Comparison of ENCODE assay signal across 16 cellular contexts in genomic region chr2:107108556-107108955, GRCh38.
DNase-seq lines count a peak whose midpoint lies in the region; ATAC-seq and TF ChIP-seq lines count a peak whose summit lies in the region.
"Had no signal": no experiment of that assay in that cellular context is flagged by ENCODE, and none has a peak within 500 bp of the region (broad histone marks: within the 10 kb centered on the region; RNA-seq: fewer than 3 reads in every experiment).

No MANE protein-coding gene starts in this region.

- H3K27ac ChIP-seq in VCaP = peak overlapping the region; percentile 6; the same call in 1 of the 2 replicates

- H3K4me1 Mint-ChIP-seq in HFFc6 (ENCODE audit: low read depth) = peaks cover 17% of the 10 kb centered on the region; the same call in 1 of the 2 replicates
- H3K4me1 Mint-ChIP-seq in activated T-cell treated with anti-CD3 and anti-CD28 coated beads, Interleukin-2, amount 50 U/mL, for 72 hours (ENCODE audit: low read depth) = no peaks in the 10 kb centered on the region
- H3K4me1 Mint-ChIP-seq: CD4-positive, alpha-beta memory T cell had no signal

- H3K4me3 ChIP-seq in skeletal muscle cell (ENCODE audit: low read depth, low read length) = no peak overlapping the region
- H3K4me3 ChIP-seq: HAP-1, K562 had no signal

- H3K36me3 Mint-ChIP-seq in HFFc6 (ENCODE audit: low read depth) = no peaks in the 10 kb centered on the region
- no peaks in the 10 kb centered on the region for H3K36me3 Mint-ChIP-seq in activated T-cell treated with anti-CD3 and anti-CD28 coated beads, Interleukin-2, amount 50 U/mL, for 72 hours (ENCODE audit: insufficient read depth in 2 of 2)
- H3K36me3 Mint-ChIP-seq: CD4-positive, alpha-beta memory T cell had no signal

- TF ChIP-seq CTCF in HFFc6 (IDR thresholded peaks at IDR 0.05) (no peak), VCaP (conservative IDR thresholded peaks at IDR 0.05) (no peak)

- DNase-seq in HFFc6 (peak; percentile 75), skeletal muscle cell (ENCODE audit: low read depth) (peak; percentile 1), Right ventricle myocardium superior (no peak), NCI-H2227 treated with DMSO at 0.1 percent for 48 hours (lab: John Stamatoyannopoulos, UW) (no peak)
- no peak for DNase-seq in activated T-cell treated with anti-CD3 and anti-CD28 coated beads, Interleukin-2, amount 50 U/mL, for 72 hours
- DNase-seq: ACHN; BE2C; CD4-positive, alpha-beta memory T cell; NCI-H1436 treated with DMSO at 0.1 percent for 48 hours; NCI-H2081; NCI-H526 treated with DMSO at 0.1 percent for 48 hours had no signal

- H3K4me3 Mint-ChIP-seq in HFFc6 = no peak overlapping the region
- no peak overlapping the region for H3K4me3 Mint-ChIP-seq in activated T-cell treated with anti-CD3 and anti-CD28 coated beads, Interleukin-2, amount 50 U/mL, for 72 hours
- H3K4me3 Mint-ChIP-seq: CD4-positive, alpha-beta memory T cell had no signal

- intact Hi-C loops in Right ventricle myocardium superior (cut with DNase I) = no loop called here

- peaks cover 1% of the 10 kb centered on the region; the same call in 1 of the 2 replicates for H3K27me3 Mint-ChIP-seq in HFFc6 (ENCODE audit: insufficient read depth)
- H3K27me3 Mint-ChIP-seq in activated T-cell treated with anti-CD3 and anti-CD28 coated beads, Interleukin-2, amount 50 U/mL, for 72 hours (ENCODE audit: low read depth) = no peaks in the 10 kb centered on the region
- H3K27me3 Mint-ChIP-seq: CD4-positive, alpha-beta memory T cell had no signal

- ATAC-seq in esophagus mucosa (peak; percentile 78), GM19397 (IDR thresholded peaks at IDR 0.05; ENCODE audit: unreplicated experiment) (no peak), Right ventricle myocardium superior (ENCODE audit: poor library complexity) (no peak)
- no peak for ATAC-seq in activated T-cell treated with anti-CD3 and anti-CD28 coated beads, Interleukin-2, amount 50 U/mL, for 72 hours (replicated peaks in 1 of 2)
- ATAC-seq: K562 had no signal

- H3K27ac Mint-ChIP-seq in HFFc6 = no peak overlapping the region
- H3K27ac Mint-ChIP-seq in activated T-cell treated with anti-CD3 and anti-CD28 coated beads, Interleukin-2, amount 50 U/mL, for 72 hours = no peak overlapping the region

- H3K9me3 Mint-ChIP-seq in HFFc6 = no peaks in the 10 kb centered on the region
- H3K9me3 Mint-ChIP-seq in activated T-cell treated with anti-CD3 and anti-CD28 coated beads, Interleukin-2, amount 50 U/mL, for 72 hours = peaks cover 4 to 10% of the 10 kb centered on the region in 2 donors

Comparison
In these comparisons a context has a peak if more than half of its experiments do, and no peak if none do; other contexts are left out.
1. DNase-seq: peak in HFFc6 (single experiment) and skeletal muscle cell (single experiment); none in activated T-cell treated with anti-CD3 and anti-CD28 coated beads, Interleukin-2, amount 50 U/mL, for 72 hours (0 of 2), Right ventricle myocardium superior (single experiment) and NCI-H2227 treated with DMSO at 0.1 percent for 48 hours (single experiment).